26 cellular contexts compared by ENCODE assay signal in genomic region chr20:16483024-16483423, GRCh38.
"Had no signal": no experiment of that assay in that cellular context is flagged by ENCODE, and none has a peak within 500 bp of the region (broad histone marks: within the 10 kb centered on the region; RNA-seq: fewer than 3 reads in every experiment).

No MANE protein-coding gene starts in this region.

- H3K36me3 ChIP-seq: thoracic aorta, thyroid gland, transverse colon, uterus, vagina had no signal

- H3K4me1 ChIP-seq: stomach, suprapubic skin, testis, thyroid gland, tibial artery, tibial nerve, upper lobe of left lung, upper lobe of right lung, uterus, vagina had no signal

- H3K27ac ChIP-seq: stomach, suprapubic skin, testis, thoracic aorta, thyroid gland, tibial artery, tibial nerve, transverse colon, upper lobe of left lung, upper lobe of right lung, uterus, vagina had no signal

- ATAC-seq: stimulated activated effector memory CD8-positive, alpha-beta T cell treated with anti-CD3 and anti-CD28 coated beads, Interleukin-12 subunit alpha, Interleukin-12 subunit beta, amount 100 ng/mL, for 72 hours; stimulated activated memory B cell treated with anti-CD40 and anti-IgM and Interleukin-4, amounts not matched to agents 10 μg/mL and 1 μg/mL and 100 μg/mL, for 72 hours; stimulated activated naive B cell treated with anti-CD40 and anti-IgM and Interleukin-4, amounts not matched to agents 10 μg/mL and 1 μg/mL and 100 μg/mL, for 72 hours; stimulated activated naive CD8-positive, alpha-beta T cell treated with anti-CD3 and anti-CD28 coated beads, Interleukin-15, amount 100 ng/mL, for 72 hours; stimulated activated naive CD8-positive, alpha-beta T cell treated with anti-CD3 and anti-CD28 coated beads, Interleukin-15, Interleukin-2, amounts not matched to agents 100 U/mL and 50 U/mL, for 24 hours; upper lobe of right lung had no signal

- H3K9me3 ChIP-seq: stomach, suprapubic skin, testis, thoracic aorta, thyroid gland, tibial artery, tibial nerve, transverse colon, upper lobe of left lung, upper lobe of right lung, uterus, vagina had no signal

- DNase-seq: stimulated activated CD4-positive, alpha-beta T cell treated with anti-CD3 and anti-CD28 coated beads, Interleukin-2, amount 100 ng/mL, for 48 hours; stimulated activated CD4-positive, alpha-beta T cell treated with anti-CD3 and anti-CD28 coated beads, Interleukin-4, amount 100 ng/mL, for 1 hour; stimulated activated CD4-positive, alpha-beta T cell treated with anti-CD3 and anti-CD28 coated beads, Interleukin-4, amount 100 ng/mL, for 24 hours; stimulated activated CD4-positive, alpha-beta T cell treated with anti-CD3 and anti-CD28 coated beads, Interleukin-4, amount 100 ng/mL, for 4 hours; stimulated activated CD8-positive, alpha-beta memory T cell treated with anti-CD3 and anti-CD28 coated beads, Interleukin-4, amount 100 ng/mL, for 48 hours; stimulated activated naive B cell treated with anti-CD40 and anti-IgM and Interleukin-4, amounts not matched to agents 10 μg/mL and 1 μg/mL and 100 μg/mL, for 72 hours; stimulated activated naive CD4-positive, alpha-beta T cell; stimulated activated naive CD4-positive, alpha-beta T cell treated with Interleukin-2 at 50 U/mL for 16 hours; stimulated activated naive CD8-positive, alpha-beta T cell treated with anti-CD3 and anti-CD28 coated beads, Interleukin-15, amount 100 ng/mL, for 72 hours; stimulated activated naive CD8-positive, alpha-beta T cell treated with anti-CD3 and anti-CD28 coated beads, Interleukin-15, Interleukin-2, amounts not matched to agents 100 U/mL and 50 U/mL, for 24 hours; stomach; substantia nigra; testis; thyroid gland; tibial artery; transverse colon; upper lobe of left lung; upper lobe of right lung; uterus had no signal

- H3K4me3 ChIP-seq: stomach, suprapubic skin, testis, thoracic aorta, thyroid gland, tibial artery, tibial nerve, transverse colon, upper lobe of left lung, upper lobe of right lung, uterus, vagina had no signal

- FAIRE-seq: urothelium cell line had no signal

- H3K27me3 ChIP-seq: stomach, suprapubic skin, testis, thyroid gland, tibial artery, tibial nerve, transverse colon, upper lobe of left lung, upper lobe of right lung, uterus, vagina had no signal
